Comparison of ENCODE assay signal across 2 cellular contexts in the genomic region with DNA sequence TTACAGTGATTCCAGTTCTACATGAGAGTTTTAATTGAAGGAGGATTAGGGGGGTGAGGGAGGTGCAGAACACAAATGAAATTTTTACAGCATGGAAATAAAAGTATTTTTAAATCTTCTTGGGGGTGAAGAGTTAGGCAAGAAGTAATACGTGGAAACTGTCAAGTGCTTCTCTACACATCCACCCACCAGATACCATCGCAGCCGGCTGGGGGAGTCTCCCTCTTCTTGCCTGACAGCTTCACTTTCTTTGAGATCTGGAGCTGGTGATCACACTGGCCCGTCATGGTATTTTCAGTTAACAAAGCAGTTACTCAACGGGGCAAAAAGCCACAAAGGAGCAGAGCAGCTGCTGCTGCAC.
TF ChIP-seq lines count a peak whose summit lies in the region.

No MANE protein-coding gene starts in this region.

TF ChIP-seq in IMR-90, 13 proteins besides CTCF, POLR2A, EP300 and RAD21:
- TF ChIP-seq RCOR1 (IDR thresholded peaks at IDR 0.05; ENCODE audit: insufficient replicate concordance, low read length) (peak; percentile 95), RFX5 (IDR thresholded peaks at IDR 0.05; ENCODE audit: low read depth, low read length) (0 out of 2 replicates have a peak, but pooled peaks have one; percentile 21), FOS (IDR thresholded peaks at IDR 0.05; ENCODE audit: low read depth, low read length) (peak; percentile 25; the same call in 1 of the 2 replicates), MAFK (IDR thresholded peaks at IDR 0.05; ENCODE audit: low read depth, low read length) (no peak), CEBPB (IDR thresholded peaks at IDR 0.05; ENCODE audit: low read depth, low read length) (peak; percentile 93), CHD1 (IDR thresholded peaks at IDR 0.05; ENCODE audit: low read depth, low read length) (peak; percentile 91; the same call in 1 of the 2 replicates), SMC3 (IDR thresholded peaks at IDR 0.05; ENCODE audit: low read depth, low read length) (0 out of 2 replicates have a peak, but pooled peaks have one; percentile 3), ELK1 (IDR thresholded peaks at IDR 0.05; ENCODE audit: borderline replicate concordance, low read depth, low read length) (no peak)
TF ChIP-seq in IMR-90: peak in this region for 6.

TF ChIP-seq in GM12878, 131 proteins besides CTCF, POLR2A, EP300 and RAD21:
- TF ChIP-seq ZBTB40 (IDR thresholded peaks at IDR 0.05; ENCODE audit: borderline replicate concordance): peak; percentile 54; the same call in 1 of the 2 replicates
- TF ChIP-seq, protein P1, sequence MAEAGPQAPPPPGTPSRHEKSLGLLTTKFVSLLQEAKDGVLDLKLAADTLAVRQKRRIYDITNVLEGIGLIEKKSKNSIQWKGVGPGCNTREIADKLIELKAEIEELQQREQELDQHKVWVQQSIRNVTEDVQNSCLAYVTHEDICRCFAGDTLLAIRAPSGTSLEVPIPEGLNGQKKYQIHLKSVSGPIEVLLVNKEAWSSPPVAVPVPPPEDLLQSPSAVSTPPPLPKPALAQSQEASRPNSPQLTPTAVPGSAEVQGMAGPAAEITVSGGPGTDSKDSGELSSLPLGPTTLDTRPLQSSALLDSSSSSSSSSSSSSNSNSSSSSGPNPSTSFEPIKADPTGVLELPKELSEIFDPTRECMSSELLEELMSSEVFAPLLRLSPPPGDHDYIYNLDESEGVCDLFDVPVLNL (IDR thresholded peaks at IDR 0.05; ENCODE audit: low read depth, low read length): 0 out of 2 replicates have a peak, but pooled peaks have one; percentile 18
- no peak for TF ChIP-seq MXI1 (IDR thresholded peaks at IDR 0.05; ENCODE audit: low read depth, low read length)
- peak; percentile 26; the same call in 1 of the 2 replicates for TF ChIP-seq JUNB (IDR thresholded peaks at IDR 0.05)
- TF ChIP-seq ZNF384 (IDR thresholded peaks at IDR 0.05; ENCODE audit: borderline replicate concordance, low read depth, low read length): no peak
- peak; percentile 11; the same call in 1 of the 2 replicates for TF ChIP-seq ZNF24 (IDR thresholded peaks at IDR 0.05)
- TF ChIP-seq MYB (IDR thresholded peaks at IDR 0.05; ENCODE audit: borderline replicate concordance, low read depth, low read length): peak; percentile 66; the same call in 1 of the 2 replicates
- peak; percentile 53; the same call in 1 of the 2 replicates for TF ChIP-seq TAF1 (IDR thresholded peaks at IDR 0.05; ENCODE audit: borderline replicate concordance, low read depth, low read length)
- no peak for TF ChIP-seq ELK1 (IDR thresholded peaks at IDR 0.05; ENCODE audit: low read depth, low read length)
- TF ChIP-seq, protein P2, sequence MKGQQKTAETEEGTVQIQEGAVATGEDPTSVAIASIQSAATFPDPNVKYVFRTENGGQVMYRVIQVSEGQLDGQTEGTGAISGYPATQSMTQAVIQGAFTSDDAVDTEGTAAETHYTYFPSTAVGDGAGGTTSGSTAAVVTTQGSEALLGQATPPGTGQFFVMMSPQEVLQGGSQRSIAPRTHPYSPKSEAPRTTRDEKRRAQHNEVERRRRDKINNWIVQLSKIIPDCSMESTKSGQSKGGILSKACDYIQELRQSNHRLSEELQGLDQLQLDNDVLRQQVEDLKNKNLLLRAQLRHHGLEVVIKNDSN (IDR thresholded peaks at IDR 0.05; ENCODE audit: borderline replicate concordance, extremely low read length, insufficient read depth, low read depth, low read length): peak; percentile 18
- TF ChIP-seq PKNOX1 (IDR thresholded peaks at IDR 0.05): peak; percentile 79
- peak; percentile 43 for TF ChIP-seq MEF2B (IDR thresholded peaks at IDR 0.05; ENCODE audit: partially characterized antibody, poor library complexity, severe bottlenecking)
- TF ChIP-seq, protein P3, sequence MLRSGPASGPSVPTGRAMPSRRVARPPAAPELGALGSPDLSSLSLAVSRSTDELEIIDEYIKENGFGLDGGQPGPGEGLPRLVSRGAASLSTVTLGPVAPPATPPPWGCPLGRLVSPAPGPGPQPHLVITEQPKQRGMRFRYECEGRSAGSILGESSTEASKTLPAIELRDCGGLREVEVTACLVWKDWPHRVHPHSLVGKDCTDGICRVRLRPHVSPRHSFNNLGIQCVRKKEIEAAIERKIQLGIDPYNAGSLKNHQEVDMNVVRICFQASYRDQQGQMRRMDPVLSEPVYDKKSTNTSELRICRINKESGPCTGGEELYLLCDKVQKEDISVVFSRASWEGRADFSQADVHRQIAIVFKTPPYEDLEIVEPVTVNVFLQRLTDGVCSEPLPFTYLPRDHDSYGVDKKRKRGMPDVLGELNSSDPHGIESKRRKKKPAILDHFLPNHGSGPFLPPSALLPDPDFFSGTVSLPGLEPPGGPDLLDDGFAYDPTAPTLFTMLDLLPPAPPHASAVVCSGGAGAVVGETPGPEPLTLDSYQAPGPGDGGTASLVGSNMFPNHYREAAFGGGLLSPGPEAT (IDR thresholded peaks at IDR 0.05; ENCODE audit: low read depth): peak; percentile 84; the same call in 1 of the 2 replicates
- peak; percentile 84 for TF ChIP-seq MTA2 (IDR thresholded peaks at IDR 0.05; ENCODE audit: low read depth)
- TF ChIP-seq TARDBP (IDR thresholded peaks at IDR 0.05; ENCODE audit: borderline replicate concordance): no peak
- peak; percentile 67 to 80; a peak in 1 of 4 replicates for TF ChIP-seq IKZF2 (IDR thresholded peaks at IDR 0.05)
- TF ChIP-seq NBN (IDR thresholded peaks at IDR 0.05): peak; percentile 93
- peak; percentile 82; the same call in 1 of the 2 replicates for TF ChIP-seq MLLT1 (IDR thresholded peaks at IDR 0.05)
- TF ChIP-seq SKIL (IDR thresholded peaks at IDR 0.05; ENCODE audit: low read depth, poor library complexity, severe bottlenecking): peak; percentile 75
- TF ChIP-seq CHD1 (IDR thresholded peaks at IDR 0.05; ENCODE audit: low read depth, low read length): no peak
- TF ChIP-seq SMC3 (IDR thresholded peaks at IDR 0.05; ENCODE audit: borderline replicate concordance, low read length): peak; percentile 31; the same call in 1 of the 2 replicates
- TF ChIP-seq, protein P4, sequence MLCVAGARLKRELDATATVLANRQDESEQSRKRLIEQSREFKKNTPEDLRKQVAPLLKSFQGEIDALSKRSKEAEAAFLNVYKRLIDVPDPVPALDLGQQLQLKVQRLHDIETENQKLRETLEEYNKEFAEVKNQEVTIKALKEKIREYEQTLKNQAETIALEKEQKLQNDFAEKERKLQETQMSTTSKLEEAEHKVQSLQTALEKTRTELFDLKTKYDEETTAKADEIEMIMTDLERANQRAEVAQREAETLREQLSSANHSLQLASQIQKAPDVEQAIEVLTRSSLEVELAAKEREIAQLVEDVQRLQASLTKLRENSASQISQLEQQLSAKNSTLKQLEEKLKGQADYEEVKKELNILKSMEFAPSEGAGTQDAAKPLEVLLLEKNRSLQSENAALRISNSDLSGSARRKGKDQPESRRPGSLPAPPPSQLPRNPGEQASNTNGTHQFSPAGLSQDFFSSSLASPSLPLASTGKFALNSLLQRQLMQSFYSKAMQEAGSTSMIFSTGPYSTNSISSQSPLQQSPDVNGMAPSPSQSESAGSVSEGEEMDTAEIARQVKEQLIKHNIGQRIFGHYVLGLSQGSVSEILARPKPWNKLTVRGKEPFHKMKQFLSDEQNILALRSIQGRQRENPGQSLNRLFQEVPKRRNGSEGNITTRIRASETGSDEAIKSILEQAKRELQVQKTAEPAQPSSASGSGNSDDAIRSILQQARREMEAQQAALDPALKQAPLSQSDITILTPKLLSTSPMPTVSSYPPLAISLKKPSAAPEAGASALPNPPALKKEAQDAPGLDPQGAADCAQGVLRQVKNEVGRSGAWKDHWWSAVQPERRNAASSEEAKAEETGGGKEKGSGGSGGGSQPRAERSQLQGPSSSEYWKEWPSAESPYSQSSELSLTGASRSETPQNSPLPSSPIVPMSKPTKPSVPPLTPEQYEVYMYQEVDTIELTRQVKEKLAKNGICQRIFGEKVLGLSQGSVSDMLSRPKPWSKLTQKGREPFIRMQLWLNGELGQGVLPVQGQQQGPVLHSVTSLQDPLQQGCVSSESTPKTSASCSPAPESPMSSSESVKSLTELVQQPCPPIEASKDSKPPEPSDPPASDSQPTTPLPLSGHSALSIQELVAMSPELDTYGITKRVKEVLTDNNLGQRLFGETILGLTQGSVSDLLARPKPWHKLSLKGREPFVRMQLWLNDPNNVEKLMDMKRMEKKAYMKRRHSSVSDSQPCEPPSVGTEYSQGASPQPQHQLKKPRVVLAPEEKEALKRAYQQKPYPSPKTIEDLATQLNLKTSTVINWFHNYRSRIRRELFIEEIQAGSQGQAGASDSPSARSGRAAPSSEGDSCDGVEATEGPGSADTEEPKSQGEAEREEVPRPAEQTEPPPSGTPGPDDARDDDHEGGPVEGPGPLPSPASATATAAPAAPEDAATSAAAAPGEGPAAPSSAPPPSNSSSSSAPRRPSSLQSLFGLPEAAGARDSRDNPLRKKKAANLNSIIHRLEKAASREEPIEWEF (IDR thresholded peaks at IDR 0.05; ENCODE audit: insufficient replicate concordance, low read depth, low read length): no peak
- TF ChIP-seq SMARCA5 (IDR thresholded peaks at IDR 0.05): peak; percentile 87; the same call in 1 of the 2 replicates
- TF ChIP-seq ATF7 (IDR thresholded peaks at IDR 0.05; ENCODE audit: low read depth): peak; percentile 88
- no peak for TF ChIP-seq SMAD5 (IDR thresholded peaks at IDR 0.05; ENCODE audit: low read depth)
- TF ChIP-seq RAD51 (IDR thresholded peaks at IDR 0.05): peak; percentile 56
